Comparison of ENCODE assay signal across 8 cellular contexts in genomic region chr19:4640247-4641000, GRCh38. TPM values are rescaled to one million over a fixed set of nuclear protein-coding genes. Genes with fewer than 3 reads are reported as not detected.
DNase-seq lines count a peak whose midpoint lies in the region; ATAC-seq and TF ChIP-seq lines count a peak whose summit lies in the region.

No MANE protein-coding gene starts in this region.

- H3K27me3 ChIP-seq in CD4-positive, alpha-beta T cell (ENCODE audit: control insufficient read depth, insufficient read depth, low read length) = no peaks in the 10 kb centered on the region
- H3K27me3 ChIP-seq in Karpas-422 (ENCODE audit: low read length) (no peaks in the 10 kb centered on the region), dorsolateral prefrontal cortex (no peaks in the 10 kb centered on the region)

- H3K27ac ChIP-seq in CD4-positive, alpha-beta T cell (ENCODE audit: low read depth, low read length) = no peak overlapping the region
- H3K27ac ChIP-seq in Karpas-422 (ENCODE audit: low read length) = no peak overlapping the region
- peak overlapping the region in 22 of 59 donors; percentile 5 to 78 (median 50) for H3K27ac ChIP-seq in dorsolateral prefrontal cortex

- H3K9me3 Mint-ChIP-seq in CD4-positive, alpha-beta T cell = no peaks in the 10 kb centered on the region
- H3K9me3 Mint-ChIP-seq in nephron = no peaks in the 10 kb centered on the region

- peak overlapping the region; percentile 94 for H3K27ac Mint-ChIP-seq in CD4-positive, alpha-beta T cell
- H3K27ac Mint-ChIP-seq in nephron = no peak overlapping the region

- peak overlapping the region; percentile 91 for H3K4me3 Mint-ChIP-seq in CD4-positive, alpha-beta T cell
- peak overlapping the region; percentile 90 to 93 (median 93) for H3K4me3 Mint-ChIP-seq in nephron

- no peak for TF ChIP-seq CTCF in CD4-positive, alpha-beta T cell (IDR thresholded peaks at IDR 0.05)
- TF ChIP-seq CTCF in dorsolateral prefrontal cortex (IDR thresholded peaks at IDR 0.05 in 54 of 56, conservative IDR thresholded peaks at IDR 0.05 in 2 of 56; ENCODE audit: low read depth in 1 of 56, partially characterized antibody in 56 of 56) = no peak
- no peak for TF ChIP-seq CTCF in nephron (IDR thresholded peaks at IDR 0.05; ENCODE audit: unreplicated experiment in 3 of 3)

- DNase-seq in CD4-positive, alpha-beta T cell = no peak
- DNase-seq in Karpas-422 = no peak
- no peak for DNase-seq in dorsolateral prefrontal cortex
- no peak for DNase-seq in AML-193 (lab: John Stamatoyannopoulos, UW)
- no peak for DNase-seq in NCI-H2107 (lab: John Stamatoyannopoulos, UW)
- no peak for DNase-seq in DMS79 (lab: John Stamatoyannopoulos, UW)

- peaks cover 26% of the 10 kb centered on the region for H3K4me1 ChIP-seq in Karpas-422 (ENCODE audit: low read length)

- no peaks in the 10 kb centered on the region for H3K9me3 ChIP-seq in CD4-positive, alpha-beta T cell (ENCODE audit: control insufficient read depth, low read length)
- H3K9me3 ChIP-seq in Karpas-422 (ENCODE audit: low read length) = no peaks in the 10 kb centered on the region

- intact Hi-C loops in CD4-positive, alpha-beta T cell (cut with DNase I, micrococcal nuclease) = no loop called here
- intact Hi-C loops in dorsolateral prefrontal cortex (cut with DNase I) = no loop called here

- peaks cover 32% of the 10 kb centered on the region for H3K4me1 Mint-ChIP-seq in CD4-positive, alpha-beta T cell (ENCODE audit: low read depth)
- H3K4me1 Mint-ChIP-seq in nephron = peaks cover 9% of the 10 kb centered on the region

- H4K20me1 ChIP-seq in Karpas-422 (ENCODE audit: insufficient read depth, low read depth, low read length) = no peaks in the 10 kb centered on the region

- ATAC-seq in CD4-positive, alpha-beta T cell (ENCODE audit: poor library complexity) = no peak
- no peak for ATAC-seq in HG03135 (IDR thresholded peaks at IDR 0.05; ENCODE audit: unreplicated experiment)

- peak overlapping the region; percentile 96 for H3K9ac ChIP-seq in Karpas-422 (ENCODE audit: low read length)

- peak overlapping the region; percentile 100 for H3K4me2 ChIP-seq in Karpas-422 (ENCODE audit: low read depth, low read length, poor library complexity, severe bottlenecking)

- H3K36me3 Mint-ChIP-seq in CD4-positive, alpha-beta T cell (ENCODE audit: low read depth) = peaks cover 3% of the 10 kb centered on the region
- no peaks in the 10 kb centered on the region for H3K36me3 Mint-ChIP-seq in nephron (ENCODE audit: low read depth)

- H3K79me2 ChIP-seq in Karpas-422 (ENCODE audit: low read length) = peaks cover 17% of the 10 kb centered on the region

- POLR2A ChIA-PET in CD4-positive, alpha-beta T cell (lab: Charles Lee) = interaction anchor here (0.7 to 1.4 kb wide), 3 partner anchors 84 to 982 kb away, joined by 3 read pairs; partner anchors contain the start of gene SAFB2

- CTCF ChIA-PET in CD4-positive, alpha-beta T cell (lab: Charles Lee) = no interaction called here

- no peaks in the 10 kb centered on the region for H3K9me2 ChIP-seq in Karpas-422 (replicated peaks; ENCODE audit: insufficient read depth, low read length)

- H3K4me3 ChIP-seq in Karpas-422 (ENCODE audit: low read length) (peak overlapping the region; percentile 100), dorsolateral prefrontal cortex (peak overlapping the region; percentile 33 to 82 (median 71))

- H2AFZ ChIP-seq in Karpas-422 (ENCODE audit: low read length) = no peak overlapping the region

- no peaks in the 10 kb centered on the region for H3K27me3 Mint-ChIP-seq in CD4-positive, alpha-beta T cell
- H3K27me3 Mint-ChIP-seq in nephron (ENCODE audit: low read depth) = peaks cover 3% of the 10 kb centered on the region

- no peaks in the 10 kb centered on the region for H3K36me3 ChIP-seq in Karpas-422 (ENCODE audit: insufficient read depth, low read length)

RNA-seq across cellular contexts. Expression of gene TNFAIP8L1, which starts 1.1 kb away (rescaled TPM):
- total RNA-seq in CD4-positive, alpha-beta T cell = 1 to 10 TPM; 4.4 to 5.1 TPM
- 1.8 and 9.0 TPM in 2 replicates for total RNA-seq in Karpas-422 (2014; rRNA removed; shearing (Covaris generic); ENCODE audit: low replicate concordance)
- total RNA-seq in dorsolateral prefrontal cortex = 10 to 100 TPM in 117 of 120 experiments, 1 to 10 TPM in 3; 6.5 to 31.1 (median 19.5) TPM

RNA-seq across cellular contexts. Expression of gene MYDGF, which starts 29.7 kb away (rescaled TPM):
- total RNA-seq in CD4-positive, alpha-beta T cell = 10 to 100 TPM; 22.0 to 23.0 TPM
- total RNA-seq in Karpas-422 (2014; rRNA removed; shearing (Covaris generic); ENCODE audit: low replicate concordance) = 30.8 and 63.4 TPM in 2 replicates
- 10 to 100 TPM; 18.4 to 49.7 (median 30.3) TPM for total RNA-seq in dorsolateral prefrontal cortex
